ENCODE assay signal across 6 cellular contexts in genomic region chr6:110768057-110768456, GRCh38.
"Had no signal": no experiment of that assay in that cellular context is flagged by ENCODE, and none has a peak within 500 bp of the region (broad histone marks: within the 10 kb centered on the region; RNA-seq: fewer than 3 reads in every experiment).

No MANE protein-coding gene starts in this region.

- FAIRE-seq: HTR-8/SVneo had no signal

- DNase-seq: IMR-90, KBM-7, KG1 had no signal

- H3K9ac ChIP-seq: KMS-11 had no signal

- H3K27ac ChIP-seq: HL-60, KMS-11 had no signal

- H3K4me2 ChIP-seq: KMS-11 had no signal
